ENCODE assay signal across 29 cellular contexts in genomic region chr7:151544183-151544582, GRCh38.
"Had no signal": no experiment of that assay in that cellular context is flagged by ENCODE, and none has a peak within 500 bp of the region (broad histone marks: within the 10 kb centered on the region; RNA-seq: fewer than 3 reads in every experiment).

No MANE protein-coding gene starts in this region.

- DNase-seq: colonic mucosa; cortex of kidney; dermis blood vessel endothelial cell; dorsolateral prefrontal cortex; effector CD4-positive, alpha-beta T cell; effector CD8-positive, alpha-beta T cell; effector memory CD4-positive, alpha-beta T cell; effector memory CD8-positive, alpha-beta T cell; endodermal cell; erythroblast; esophagus squamous epithelium; foreskin fibroblast; foreskin melanocyte; gastrocnemius medialis; glutamatergic neuron; head of caudate nucleus; heart left ventricle; heart right ventricle had no signal

- H3K27me3 ChIP-seq: colonic mucosa, dorsolateral prefrontal cortex, esophagus muscularis mucosa, gastrocnemius medialis, gastroesophageal sphincter had no signal

- H3K4me3 ChIP-seq: colonic mucosa, coronary artery, dorsolateral prefrontal cortex, esophagus muscularis mucosa, esophagus squamous epithelium, gastrocnemius medialis, gastroesophageal sphincter, heart left ventricle, heart right ventricle had no signal

- H3K27ac Mint-ChIP-seq: dendritic cell treated with granulocyte-macrophage colony-stimulating factor and Interleukin-4, amounts not matched to agents 40 ng/mL and 50 ng/mL, for 4 days; effector memory CD8-positive, alpha-beta T cell; endodermal cell had no signal

- H3K27ac ChIP-seq: colonic mucosa, coronary artery, dorsolateral prefrontal cortex, epithelial cell of prostate, esophagus muscularis mucosa, esophagus squamous epithelium, foreskin keratinocyte, gastrocnemius medialis, gastroesophageal sphincter, heart left ventricle, heart right ventricle had no signal

- ATAC-seq: effector memory CD8-positive, alpha-beta T cell; esophagus mucosa; foreskin keratinocyte; gastrocnemius medialis; gastroesophageal sphincter; heart left ventricle; heart right ventricle had no signal

- H3K4me3 Mint-ChIP-seq: dendritic cell treated with granulocyte-macrophage colony-stimulating factor and Interleukin-4, amounts not matched to agents 40 ng/mL and 50 ng/mL, for 4 days; effector memory CD8-positive, alpha-beta T cell; endodermal cell had no signal

- FAIRE-seq: colon, endometrium, endothelial cell of umbilical vein, frontal cortex had no signal

- H3K4me1 ChIP-seq: colonic mucosa, foreskin keratinocyte had no signal

- H3K36me3 ChIP-seq: colonic mucosa, esophagus muscularis mucosa, esophagus squamous epithelium, gastrocnemius medialis, gastroesophageal sphincter, heart left ventricle, heart right ventricle had no signal

- H3K9me3 Mint-ChIP-seq: dendritic cell treated with granulocyte-macrophage colony-stimulating factor and Interleukin-4, amounts not matched to agents 40 ng/mL and 50 ng/mL, for 4 days; effector memory CD8-positive, alpha-beta T cell; endodermal cell had no signal

- H3K9me3 ChIP-seq: colonic mucosa, esophagus muscularis mucosa, esophagus squamous epithelium, gastrocnemius medialis, gastroesophageal sphincter, heart left ventricle, heart right ventricle had no signal
